Comparison of ENCODE assay signal across 21 cellular contexts in genomic region chr2:125643128-125643527, GRCh38.
A peak's percentile ranks its signal among the peaks of the same experiment; 100 is the strongest.
DNase-seq lines count a peak whose midpoint lies in the region; ATAC-seq and TF ChIP-seq lines count a peak whose summit lies in the region.
"Had no signal": no experiment of that assay in that cellular context is flagged by ENCODE, and none has a peak within 500 bp of the region (broad histone marks: within the 10 kb centered on the region; RNA-seq: fewer than 3 reads in every experiment).

No MANE protein-coding gene starts in this region.

- TF ChIP-seq CTCF in endothelial cell (IDR thresholded peaks at IDR 0.05; ENCODE audit: unreplicated experiment) = no peak
- no peak for TF ChIP-seq CTCF in type B pancreatic cell (conservative IDR thresholded peaks at IDR 0.05)
- no peak for TF ChIP-seq CTCF in BE2C (IDR thresholded peaks at IDR 0.05; ENCODE audit: low read depth, low read length)
- TF ChIP-seq CTCF in PC-3 (conservative IDR thresholded peaks at IDR 0.05; ENCODE audit: low read depth, low read length) = no peak

- no TSS peak for BruUV-seq in PC-3 (replicated peaks; lab: Mats Ljungman, UMichigan)

- no peaks in the 10 kb centered on the region for H3K9me3 Mint-ChIP-seq in endothelial cell (ENCODE audit: unreplicated experiment)
- no peaks in the 10 kb centered on the region for H3K9me3 Mint-ChIP-seq in type B pancreatic cell

- H3K36me3 ChIP-seq in BE2C = no peaks in the 10 kb centered on the region
- H3K36me3 ChIP-seq in PC-3 (ENCODE audit: low read depth, low read length) = no peaks in the 10 kb centered on the region
- H3K36me3 ChIP-seq: BLaER1, HAP-1 had no signal

- CTCF ChIA-PET in PC-3 (lab: Charles Lee) = no interaction called here

- H3K27me3 ChIP-seq in BE2C (no peaks in the 10 kb centered on the region), PC-3 (ENCODE audit: low read length) (no peaks in the 10 kb centered on the region)
- H3K27me3 ChIP-seq: BLaER1 had no signal

- no peak overlapping the region for H3K27ac ChIP-seq in PC-3 (ENCODE audit: low read length)
- H3K27ac ChIP-seq: A549, BLaER1, GM23248, KMS-11, SK-N-MC had no signal

- ATAC-seq in GM19023 (IDR thresholded peaks at IDR 0.05; ENCODE audit: unreplicated experiment) (peak; percentile 42), HG03565 (IDR thresholded peaks at IDR 0.05; ENCODE audit: unreplicated experiment) (peak; percentile 35), PC-3 (no peak)
- ATAC-seq: A549 had no signal

- no peak overlapping the region for H3K4me2 ChIP-seq in PC-3 (ENCODE audit: low read length)
- H3K4me2 ChIP-seq: A549, BLaER1, KMS-11 had no signal

- H3K4me3 Mint-ChIP-seq in endothelial cell (ENCODE audit: unreplicated experiment) (no peak overlapping the region), type B pancreatic cell (peak overlapping the region; percentile 7)
- H3K4me3 Mint-ChIP-seq: CD4-positive, alpha-beta memory T cell had no signal

- DNase-seq in endothelial cell (ENCODE audit: low spot score) (no peak), type B pancreatic cell (ENCODE audit: extremely low spot score, unreplicated experiment) (no peak), BE2C (no peak), PC-3 (no peak)
- DNase-seq in activated CD8-positive, alpha-beta memory T cell treated with anti-CD3 and anti-CD28 coated beads, Interleukin-2, amount 50 U/mL, for 48 hours = no peak
- DNase-seq: Calu3; CD4-positive, alpha-beta memory T cell; GM23248; NCI-H1048; NCI-H1436; NCI-H1930; NCI-H345; NCI-H526; SHP77 had no signal

- no peaks in the 10 kb centered on the region for H3K79me2 ChIP-seq in PC-3 (ENCODE audit: low read length)

- H3K9me2 ChIP-seq in PC-3 (replicated peaks; ENCODE audit: low read length) = no peaks in the 10 kb centered on the region

- no peaks in the 10 kb centered on the region for H4K20me1 ChIP-seq in PC-3 (ENCODE audit: low read length)
- H4K20me1 ChIP-seq: BLaER1 had no signal

- intact Hi-C loops in PC-3 (cut with micrococcal nuclease) = no loop called here

- H3K4me3 ChIP-seq in BE2C (ENCODE audit: low read depth, low read length) (no peak overlapping the region), PC-3 (ENCODE audit: low read length) (no peak overlapping the region)
- H3K4me3 ChIP-seq: A549, BLaER1, GM23248, HAP-1, SK-N-MC had no signal

- no peaks in the 10 kb centered on the region for H3F3A ChIP-seq in PC-3 (ENCODE audit: low read length, unreplicated experiment)

- H3K27ac Mint-ChIP-seq in endothelial cell (ENCODE audit: unreplicated experiment) (peak overlapping the region; percentile 88), type B pancreatic cell (peak overlapping the region; percentile 12)
- H3K27ac Mint-ChIP-seq: CD4-positive, alpha-beta memory T cell had no signal

- H3K27me3 Mint-ChIP-seq in endothelial cell (ENCODE audit: unreplicated experiment) = no peaks in the 10 kb centered on the region
- H3K27me3 Mint-ChIP-seq in type B pancreatic cell = no peaks in the 10 kb centered on the region
- H3K27me3 Mint-ChIP-seq: CD4-positive, alpha-beta memory T cell had no signal

- no peak overlapping the region for H2AFZ ChIP-seq in PC-3 (ENCODE audit: low read length)
- H2AFZ ChIP-seq: GM23248 had no signal

- H3K9ac ChIP-seq in PC-3 (ENCODE audit: low read length) = no peak overlapping the region
- H3K9ac ChIP-seq: BLaER1, GM23248, KMS-11 had no signal

- no peaks in the 10 kb centered on the region for H3K4me1 ChIP-seq in BE2C
- H3K4me1 ChIP-seq in PC-3 (ENCODE audit: insufficient read depth, low read length) = no peaks in the 10 kb centered on the region
- H3K4me1 ChIP-seq: A549, BLaER1, HAP-1 had no signal

- H3K36me3 Mint-ChIP-seq in endothelial cell (ENCODE audit: low read depth, unreplicated experiment) (no peaks in the 10 kb centered on the region), type B pancreatic cell (no peaks in the 10 kb centered on the region)
- H3K36me3 Mint-ChIP-seq: CD4-positive, alpha-beta memory T cell had no signal

- H3K9me3 ChIP-seq in BE2C (no peaks in the 10 kb centered on the region), PC-3 (ENCODE audit: low read length) (peaks cover 5% of the 10 kb centered on the region; the same call in 1 of the 2 replicates)
- H3K9me3 ChIP-seq: A549, BLaER1, HAP-1 had no signal

- H3K4me1 Mint-ChIP-seq in endothelial cell (ENCODE audit: unreplicated experiment) = peaks cover 54% of the 10 kb centered on the region
- peaks cover 21% of the 10 kb centered on the region for H3K4me1 Mint-ChIP-seq in type B pancreatic cell (ENCODE audit: unreplicated experiment)
- H3K4me1 Mint-ChIP-seq: CD4-positive, alpha-beta memory T cell had no signal

- POLR2A ChIA-PET in PC-3 (lab: Charles Lee; ENCODE audit: unreplicated experiment) = no interaction called here
